Comparison of ENCODE assay signal across 24 cellular contexts in the genomic region with DNA sequence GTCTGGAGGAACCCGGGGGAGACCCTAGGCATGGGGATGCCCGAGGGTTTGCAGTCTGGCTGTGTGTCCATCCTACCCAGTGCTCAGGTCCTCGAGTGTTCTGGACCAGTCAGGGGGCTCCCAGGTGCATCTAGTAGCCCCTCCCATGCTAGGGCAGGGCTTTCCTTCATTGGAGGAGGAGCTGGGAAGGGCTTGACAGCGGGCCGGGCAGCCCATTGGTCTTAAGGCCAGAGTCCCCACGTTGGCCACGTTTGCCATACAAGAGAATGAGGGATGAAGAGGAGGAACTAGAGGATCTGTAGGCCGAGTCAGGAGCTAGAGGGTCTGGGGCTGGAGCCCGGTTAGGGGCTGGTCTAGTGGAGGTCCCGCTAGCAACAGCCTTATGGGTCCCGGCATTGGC. TPM values are rescaled to one million over a fixed set of nuclear protein-coding genes. Genes with fewer than 3 reads are reported as not detected.
DNase-seq lines count a peak whose midpoint lies in the region; ATAC-seq and TF ChIP-seq lines count a peak whose summit lies in the region.
"Had no signal": no experiment of that assay in that cellular context is flagged by ENCODE, and none has a peak within 500 bp of the region (broad histone marks: within the 10 kb centered on the region; RNA-seq: fewer than 3 reads in every experiment).

No MANE protein-coding gene starts in this region.

- no TSS peak for BruUV-seq in Panc1 (replicated peaks; lab: Mats Ljungman, UMichigan)

- TF ChIP-seq EP300 in tibial nerve (IDR thresholded peaks at IDR 0.05) = no peak

- ATAC-seq in Panc1 (peak; percentile 21; the same call in 1 of the 2 replicates), omental fat pad (ENCODE audit: low FRiP score) (peak; percentile 38), HG03025 (IDR thresholded peaks at IDR 0.05; ENCODE audit: low FRiP score, unreplicated experiment) (no peak)
- ATAC-seq: CD8-positive, alpha-beta T cell had no signal

- DNase-seq in DMS53 treated with DMSO at 0.1 percent for 48 hours (lab: John Stamatoyannopoulos, UW; ENCODE audit: unreplicated experiment) (peak; percentile 1), Panc1 (ENCODE audit: low read depth, low spot score) (no peak), omental fat pad (ENCODE audit: low spot score) (no peak), tibial nerve (ENCODE audit: low spot score in 2 of 2) (no peak), DMS79 treated with DMSO at 0.1 percent for 48 hours (lab: John Stamatoyannopoulos, UW) (no peak), COLO829 (ENCODE audit: low spot score) (no peak)
- DNase-seq: 8988T; AML-193; C1 segment of cervical spinal cord; Calu3; CD8-positive, alpha-beta T cell; DMS153; EL; KBM-7; MM.1S; NCI-H1092; NCI-H1436; NCI-H1930; NCI-H774; Peyer's patch; SJCRH30 had no signal

- no peak for TF ChIP-seq POLR2A in tibial nerve (IDR thresholded peaks at IDR 0.05)

- intact Hi-C loops in Panc1 (cut with micrococcal nuclease; ENCODE audit: unreplicated experiment) = no loop called here

- CTCF ChIA-PET in Panc1 (lab: Charles Lee) = no interaction called here

- no peak for TF ChIP-seq CTCF in Panc1 (IDR thresholded peaks at IDR 0.05)
- no peak for TF ChIP-seq CTCF in omental fat pad (IDR thresholded peaks at IDR 0.05)
- no peak for TF ChIP-seq CTCF in tibial nerve (IDR thresholded peaks at IDR 0.05)

- no peaks in the 10 kb centered on the region for H3K36me3 ChIP-seq in Panc1 (ENCODE audit: control insufficient read depth, insufficient read depth, low read length)
- no peaks in the 10 kb centered on the region for H3K36me3 ChIP-seq in endocrine pancreas (ENCODE audit: control insufficient read depth, insufficient read depth, low read length)
- H3K36me3 ChIP-seq in tibial nerve = no peaks in the 10 kb centered on the region
- H3K36me3 ChIP-seq: HAP-1, Peyer's patch, SJCRH30 had no signal

- no peak overlapping the region for H3K4me3 ChIP-seq in Panc1 (ENCODE audit: low read depth in 2 of 2, low read length in 2 of 2)
- H3K4me3 ChIP-seq in endocrine pancreas (ENCODE audit: control insufficient read depth, insufficient read depth, low read length) = no peak overlapping the region
- H3K4me3 ChIP-seq in tibial nerve = no peak overlapping the region
- H3K4me3 ChIP-seq: HAP-1, Peyer's patch, SJCRH30 had no signal

- H3K27ac ChIP-seq in Panc1 (ENCODE audit: low read length) = no peak overlapping the region
- no peak overlapping the region for H3K27ac ChIP-seq in tibial nerve
- H3K27ac ChIP-seq: Peyer's patch, SJCRH30 had no signal

- H3K9me3 ChIP-seq in Panc1 (ENCODE audit: control insufficient read depth, insufficient read depth, low read depth, low read length) (no peaks in the 10 kb centered on the region), endocrine pancreas (ENCODE audit: control insufficient read depth, low read length) (no peaks in the 10 kb centered on the region), tibial nerve (no peaks in the 10 kb centered on the region)
- H3K9me3 ChIP-seq: HAP-1, Peyer's patch, SJCRH30 had no signal

- WGBS in tibial nerve, 2 donors = 20 to 30% methylated on average over 7 to 10 of the region's 11 CpGs

- H3K27me3 ChIP-seq in Panc1 (ENCODE audit: control insufficient read depth, insufficient read depth, low read length) (no peaks in the 10 kb centered on the region), endocrine pancreas (ENCODE audit: control insufficient read depth, insufficient read depth, low read length) (peaks cover 3% of the 10 kb centered on the region), tibial nerve (peaks cover 0 to 54% of the 10 kb centered on the region in 2 donors)
- H3K27me3 ChIP-seq: SJCRH30 had no signal

- in situ Hi-C loops in Panc1 (cut with HindIII; ENCODE audit: low pct_unique_long_range_greater_than_20kb, low sequenced_read_pairs) = no loop called here

- POLR2A ChIA-PET in Panc1 (lab: Charles Lee) = no interaction called here

- H3K4me1 ChIP-seq in Panc1 (ENCODE audit: control insufficient read depth, insufficient read depth, low read length) (no peaks in the 10 kb centered on the region), endocrine pancreas (ENCODE audit: control insufficient read depth, insufficient read depth, low read length) (no peaks in the 10 kb centered on the region), tibial nerve (peaks cover 0 to 6% (median 0%) of the 10 kb centered on the region in 4 donors)
- H3K4me1 ChIP-seq: HAP-1, Peyer's patch, SJCRH30 had no signal

- peak overlapping the region; percentile 26 for H3K9ac ChIP-seq in endocrine pancreas (ENCODE audit: control insufficient read depth, insufficient read depth, low read length)

RNA-seq across cellular contexts. Expression of a gene that starts 37.3 kb away (rescaled TPM):
- total RNA-seq in Panc1 (2021; ENCODE audit: unreplicated experiment) = 27.1 TPM
- 10.4 TPM for polyA plus RNA-seq in Panc1 (2012; ENCODE audit: insufficient read length)
- total RNA-seq in omental fat pad = under 1 TPM in 2 of 4 donors, not detected in 2; 0.28 to 0.84 TPM
- total RNA-seq in tibial nerve = under 1 TPM in 1 of 4 donors, not detected in 3; 0.42 TPM

Comparison
In these comparisons a context has a peak if more than half of its experiments do, and no peak if none do; other contexts are left out.
1. RNA of a gene that starts 37.3 kb away (total RNA-seq): 27.1 TPM in Panc1 (single experiment); 0.28 to 0.84 TPM in omental fat pad and 0.42 TPM in tibial nerve; every median in the first group is over 10 times any median in the second.